16 cellular contexts compared by ENCODE assay signal in the genomic region with DNA sequence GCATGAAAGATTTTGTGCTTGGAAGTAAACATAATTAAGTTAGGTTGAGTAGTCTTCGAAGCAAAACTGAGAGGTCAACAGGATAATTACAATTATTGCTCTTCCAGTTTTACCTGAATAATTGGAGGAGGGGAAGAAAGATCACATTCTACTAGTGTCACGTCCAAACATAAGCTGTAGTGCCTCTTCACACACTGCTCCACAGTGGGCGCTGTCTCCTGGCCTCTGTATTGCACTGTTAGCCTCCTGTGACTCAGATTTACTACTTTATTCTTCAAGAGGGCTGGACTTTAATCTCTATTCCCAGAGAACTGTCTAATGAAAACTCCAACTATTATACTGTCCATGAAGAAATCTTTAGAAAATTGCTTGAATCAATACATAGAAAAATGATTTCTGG.
DNase-seq lines count a peak whose midpoint lies in the region; TF ChIP-seq lines count a peak whose summit lies in the region.
"Had no signal": no experiment of that assay in that cellular context is flagged by ENCODE, and none has a peak within 500 bp of the region (broad histone marks: within the 10 kb centered on the region; RNA-seq: fewer than 3 reads in every experiment).

No MANE protein-coding gene starts in this region.

- no peak overlapping the region for H3K4me3 Mint-ChIP-seq in nephron progenitor cell

- no peaks in the 10 kb centered on the region for H3K9me3 ChIP-seq in OCI-LY7 (ENCODE audit: low read length)
- H3K9me3 ChIP-seq: SJCRH30 had no signal

- no TSS peak for BruUV-seq in OCI-LY7 (replicated peaks; lab: Mats Ljungman, UMichigan)

- H3K27ac ChIP-seq in OCI-LY7 (ENCODE audit: low read depth, low read length, poor library complexity, severe bottlenecking) = no peak overlapping the region
- H3K27ac ChIP-seq: SJCRH30 had no signal

- H3K4me2 ChIP-seq in OCI-LY7 (ENCODE audit: low read length) = no peak overlapping the region

- CTCF ChIA-PET in OCI-LY7 (lab: Charles Lee; ENCODE audit: unreplicated experiment) = no interaction called here

- no peak overlapping the region for H3K4me3 ChIP-seq in OCI-LY7 (ENCODE audit: low read depth, low read length, poor library complexity, severe bottlenecking)
- no peak overlapping the region for H3K4me3 ChIP-seq in choroid plexus epithelial cell (ENCODE audit: low read depth, low read length)
- H3K4me3 ChIP-seq: SJCRH30 had no signal

- DNase-seq in DMS53 (lab: John Stamatoyannopoulos, UW) (peak; percentile 13), DMS53 treated with DMSO at 0.1 percent for 48 hours (lab: John Stamatoyannopoulos, UW; ENCODE audit: unreplicated experiment) (no peak), OCI-LY7 (ENCODE audit: low spot score) (no peak), choroid plexus epithelial cell (ENCODE audit: low read depth) (no peak), nephron progenitor cell (peak; percentile 1), AG08396 (ENCODE audit: low spot score) (no peak), NCI-H1417 treated with DMSO at 0.1 percent for 48 hours (lab: John Stamatoyannopoulos, UW) (no peak), OCI-M1 (lab: John Stamatoyannopoulos, UW) (no peak)
- DNase-seq: 8988T, C1 segment of cervical spinal cord, COR-L47, Karpas-422, NCI-H2029 treated with DMSO at 0.1 percent for 48 hours, RPMI8226, SJCRH30, SW 1271 had no signal

- no peaks in the 10 kb centered on the region for H3K4me1 ChIP-seq in OCI-LY7 (ENCODE audit: insufficient read depth, low read length, poor library complexity, severe bottlenecking)
- H3K4me1 ChIP-seq: SJCRH30 had no signal

- POLR2A ChIA-PET in OCI-LY7 (lab: Charles Lee) = no interaction called here

- H3K27ac Mint-ChIP-seq in nephron progenitor cell = no peak overlapping the region

- peaks cover 5% of the 10 kb centered on the region for H3K9me3 Mint-ChIP-seq in nephron progenitor cell

- H3K9me2 ChIP-seq in OCI-LY7 (ENCODE audit: insufficient read depth, low read length) = no peaks in the 10 kb centered on the region; the same call in 1 of the 2 replicates

- peak; percentile 34; the same call in 1 of the 2 replicates for TF ChIP-seq CTCF in OCI-LY7 (conservative IDR thresholded peaks at IDR 0.05; ENCODE audit: low read length)
- TF ChIP-seq CTCF in choroid plexus epithelial cell (conservative IDR thresholded peaks at IDR 0.05; ENCODE audit: low read depth, low read length) = peak; percentile 25
- no peak for TF ChIP-seq CTCF in nephron progenitor cell (IDR thresholded peaks at IDR 0.05)

- no peak overlapping the region for H2AFZ ChIP-seq in OCI-LY7 (ENCODE audit: low read length)

- no peaks in the 10 kb centered on the region for H4K20me1 ChIP-seq in OCI-LY7 (ENCODE audit: insufficient read depth, low read length)

- H3K36me3 Mint-ChIP-seq in nephron progenitor cell (ENCODE audit: low read depth) = no peaks in the 10 kb centered on the region

- no peaks in the 10 kb centered on the region for H3K79me2 ChIP-seq in OCI-LY7 (ENCODE audit: insufficient read depth, low read depth, low read length)

- intact Hi-C loops in OCI-LY7 (cut with micrococcal nuclease; ENCODE audit: unreplicated experiment) = no loop called here

- no peaks in the 10 kb centered on the region for H3K27me3 Mint-ChIP-seq in nephron progenitor cell (ENCODE audit: low read depth, poor library complexity)

- no peaks in the 10 kb centered on the region for H3K36me3 ChIP-seq in OCI-LY7 (ENCODE audit: insufficient read depth, low read length)
- H3K36me3 ChIP-seq: SJCRH30 had no signal

- no peaks in the 10 kb centered on the region for H3K4me1 Mint-ChIP-seq in nephron progenitor cell

Comparison
In these comparisons a context has a peak if more than half of its experiments do, and no peak if none do; other contexts are left out.
1. DNase-seq: peak in DMS53 (single experiment) and nephron progenitor cell (single experiment); none in DMS53 treated with DMSO at 0.1 percent for 48 hours (single experiment), OCI-LY7 (single experiment), choroid plexus epithelial cell (single experiment), AG08396 (single experiment), NCI-H1417 treated with DMSO at 0.1 percent for 48 hours (single experiment) and OCI-M1 (single experiment).